In genomic region chrX:40201486-40201885, GRCh38 we compare ENCODE assay signal across 10 cellular contexts.
DNase-seq lines count a peak whose midpoint lies in the region; ATAC-seq, FAIRE-seq and TF ChIP-seq lines count a peak whose summit lies in the region.
"Had no signal": no experiment of that assay in that cellular context is flagged by ENCODE, and none has a peak within 500 bp of the region (broad histone marks: within the 10 kb centered on the region; RNA-seq: fewer than 3 reads in every experiment).

No MANE protein-coding gene starts in this region.

- H3K36me3 ChIP-seq in upper lobe of right lung (no peaks in the 10 kb centered on the region), tibial artery (no peaks in the 10 kb centered on the region)

- H3K27me3 ChIP-seq in upper lobe of right lung (no peaks in the 10 kb centered on the region), tibial artery (no peaks in the 10 kb centered on the region)

- peak; percentile 6 for DNase-seq in stimulated activated CD4-positive, alpha-beta T cell treated with anti-CD3 and anti-CD28 coated beads, Interleukin-1b, Interleukin-23, amount 100 ng/mL, for 48 hours
- DNase-seq in stimulated activated CD4-positive, alpha-beta T cell treated with anti-CD3 and anti-CD28 coated beads, Interleukin-4, amount 100 ng/mL, for 1 hour, result no peak
- DNase-seq in NAMALWA (ENCODE audit: low spot score) (peak; percentile 47), upper lobe of right lung (no peak), ureter (ENCODE audit: low spot score) (no peak), tibial artery (no peak), frontal cortex (ENCODE audit: low spot score in 2 of 2) (no peak)
- DNase-seq: right cardiac atrium, trophoblast cell had no signal

- no peaks in the 10 kb centered on the region for H3K9me3 ChIP-seq in upper lobe of right lung
- no peaks in the 10 kb centered on the region for H3K9me3 ChIP-seq in tibial artery

- ATAC-seq in HG02571 (IDR thresholded peaks at IDR 0.05; ENCODE audit: unreplicated experiment), result peak; percentile 79
- peak; percentile 31 for ATAC-seq in upper lobe of right lung
- ATAC-seq: right cardiac atrium had no signal

- no peak overlapping the region for H3K27ac ChIP-seq in upper lobe of right lung
- H3K27ac ChIP-seq in tibial artery, result no peak overlapping the region

- H3K4me3 ChIP-seq in upper lobe of right lung, result no peak overlapping the region
- no peak overlapping the region for H3K4me3 ChIP-seq in tibial artery

- intact Hi-C loops in upper lobe of right lung (cut with DNase I) (no loop called here), tibial artery (cut with DNase I; ENCODE audit: low total_unique reads) (no loop called here)

- FAIRE-seq in frontal cortex (lab: Jason Lieb, UNC), result no peak

- TF ChIP-seq CTCF in upper lobe of right lung (IDR thresholded peaks at IDR 0.05) (no peak), tibial artery (IDR thresholded peaks at IDR 0.05) (no peak)

- H3K4me1 ChIP-seq in upper lobe of right lung (no peaks in the 10 kb centered on the region), tibial artery (no peaks in the 10 kb centered on the region)

Comparison
In these comparisons a context has a peak if more than half of its experiments do, and no peak if none do; other contexts are left out.
1. DNase-seq: peak in stimulated activated CD4-positive, alpha-beta T cell treated with anti-CD3 and anti-CD28 coated beads, Interleukin-1b, Interleukin-23, amount 100 ng/mL, for 48 hours (single experiment) and NAMALWA (single experiment); none in stimulated activated CD4-positive, alpha-beta T cell treated with anti-CD3 and anti-CD28 coated beads, Interleukin-4, amount 100 ng/mL, for 1 hour (single experiment), upper lobe of right lung (single experiment), ureter (single experiment), tibial artery (0 of 2) and frontal cortex (0 of 2).